In the genomic region with DNA sequence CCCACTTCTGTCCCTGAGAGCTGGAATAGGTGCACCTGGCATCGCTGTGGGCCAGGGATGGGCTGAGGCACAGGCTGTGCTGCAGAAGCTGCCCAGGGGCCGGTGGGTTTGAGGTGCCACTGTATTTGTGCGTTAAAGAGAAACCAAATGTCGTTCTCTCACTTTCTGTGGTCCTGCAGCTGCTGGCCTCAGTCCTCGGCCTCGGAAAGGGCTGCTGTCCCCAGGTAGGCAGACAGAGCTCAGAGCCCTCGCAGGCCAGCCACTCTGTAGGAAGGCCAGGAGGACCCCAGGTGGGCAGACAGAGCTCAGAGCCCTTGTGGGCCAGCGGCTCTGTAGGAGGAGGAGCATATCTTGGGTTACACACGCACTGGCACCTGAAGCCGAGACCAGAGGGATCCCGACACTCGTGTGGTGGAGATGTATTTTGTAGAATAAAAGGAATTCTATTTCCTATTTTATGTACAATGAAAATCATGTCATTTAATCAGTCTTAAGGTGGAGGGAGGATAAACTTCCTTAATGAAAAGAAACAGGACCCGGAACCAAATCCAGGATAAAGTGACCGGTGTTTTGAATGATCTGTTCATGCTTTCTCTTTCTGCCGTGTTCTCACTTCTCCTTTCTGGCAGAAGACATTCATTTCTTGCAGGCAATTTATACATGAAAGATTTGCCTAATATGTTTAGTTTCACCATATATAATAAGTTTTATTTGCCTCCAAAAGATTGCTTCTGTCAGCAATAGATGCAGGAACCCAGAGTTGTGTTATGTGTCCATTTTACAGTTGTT, we compare ENCODE assay signal across 8 cellular contexts. TPM values are rescaled to one million over a fixed set of nuclear protein-coding genes. Genes with fewer than 3 reads are reported as not detected.
DNase-seq lines count a peak whose midpoint lies in the region; ATAC-seq and TF ChIP-seq lines count a peak whose summit lies in the region.

No MANE protein-coding gene starts in this region.

- intact Hi-C loops in breast epithelium (cut with DNase I; ENCODE audit: low total_unique reads), result no loop called here
- intact Hi-C loops in psoas muscle (cut with DNase I), result loop anchor here in 1 of 2 donors (5.0 kb wide), 1 partner anchor 35 kb away; no protein-coding TSS in a partner anchor
- intact Hi-C loops in PC-9 (cut with micrococcal nuclease; ENCODE audit: unreplicated experiment), result loop anchor here (5.0 kb wide), 1 partner anchor 55 kb away; a partner anchor contains a TSS

- POLR2A ChIA-PET in PC-9 (lab: Charles Lee; ENCODE audit: unreplicated experiment), result no interaction called here

- no peaks in the 10 kb centered on the region for H3K36me3 Mint-ChIP-seq in activated T-cell treated with anti-CD3 and anti-CD28 coated beads, Interleukin-2, amount 50 U/mL, for 24 hours (ENCODE audit: low read depth)

- peaks cover 16% of the 10 kb centered on the region for H3K4me1 Mint-ChIP-seq in activated T-cell treated with anti-CD3 and anti-CD28 coated beads, Interleukin-2, amount 50 U/mL, for 24 hours (ENCODE audit: low read depth)

- no peak for TF ChIP-seq POLR2A in breast epithelium (IDR thresholded peaks at IDR 0.05)

- H3K4me1 ChIP-seq in breast epithelium, result peaks cover 7 to 9% of the 10 kb centered on the region in 2 donors
- peaks cover 23% of the 10 kb centered on the region for H3K4me1 ChIP-seq in psoas muscle
- H3K4me1 ChIP-seq in PC-9 (replicated peaks; ENCODE audit: insufficient read depth), result no peaks in the 10 kb centered on the region

- CTCF ChIA-PET in PC-9 (lab: Charles Lee), result no interaction called here

- H3K4me3 ChIP-seq in breast epithelium (peak overlapping the region; percentile 21 to 60 (median 35)), psoas muscle (peak overlapping the region; percentile 41), PC-9 (no peak overlapping the region)

- H3K27ac ChIP-seq in breast epithelium (peak overlapping the region; percentile 81 to 90), psoas muscle (peak overlapping the region; percentile 27), PC-9 (no peak overlapping the region)

- 68 to 79% (median 71%) methylated on average over 15 of the region's 15 CpGs for WGBS in psoas muscle, 3 donors

- H3K36me3 ChIP-seq in breast epithelium, result no peaks in the 10 kb centered on the region
- no peaks in the 10 kb centered on the region for H3K36me3 ChIP-seq in psoas muscle (ENCODE audit: insufficient read depth in 1 of 2, low read depth in 1 of 2)
- H3K36me3 ChIP-seq in PC-9 (ENCODE audit: low read depth), result no peaks in the 10 kb centered on the region

- no peaks in the 10 kb centered on the region for H3K9me3 Mint-ChIP-seq in activated T-cell treated with anti-CD3 and anti-CD28 coated beads, Interleukin-2, amount 50 U/mL, for 24 hours

- no TSS peak for BruUV-seq in PC-9 (replicated peaks; lab: Mats Ljungman, UMichigan)

- no peak overlapping the region for H3K4me2 ChIP-seq in PC-9

- ATAC-seq in GM19324 (IDR thresholded peaks at IDR 0.05; ENCODE audit: low FRiP score, unreplicated experiment) (peak; percentile 45), HG03342 (IDR thresholded peaks at IDR 0.05; ENCODE audit: unreplicated experiment) (peak; percentile 57), psoas muscle (no peak)

- no peaks in the 10 kb centered on the region for H4K20me1 ChIP-seq in PC-9 (ENCODE audit: insufficient read depth)

- DNase-seq in breast epithelium (ENCODE audit: low spot score in 2 of 2), result no peak
- no peak for DNase-seq in psoas muscle
- no peak for DNase-seq in cerebellar cortex (ENCODE audit: low spot score)
- DNase-seq in activated T-cell treated with anti-CD3 and anti-CD28 coated beads, Interleukin-2, amount 50 U/mL, for 24 hours, result no peak
- no peak for DNase-seq in cortex of kidney (lab: John Stamatoyannopoulos, UW)
- no peak for DNase-seq in PC-9

- no peaks in the 10 kb centered on the region for H3K9me2 ChIP-seq in PC-9 (ENCODE audit: insufficient read depth)

- no peak overlapping the region for H3K27ac Mint-ChIP-seq in activated T-cell treated with anti-CD3 and anti-CD28 coated beads, Interleukin-2, amount 50 U/mL, for 24 hours

- no peak overlapping the region for H2AFZ ChIP-seq in PC-9

- H3K4me3 Mint-ChIP-seq in activated T-cell treated with anti-CD3 and anti-CD28 coated beads, Interleukin-2, amount 50 U/mL, for 24 hours, result no peak overlapping the region

- peaks cover 5% of the 10 kb centered on the region for H3K27me3 Mint-ChIP-seq in activated T-cell treated with anti-CD3 and anti-CD28 coated beads, Interleukin-2, amount 50 U/mL, for 24 hours

- no peaks in the 10 kb centered on the region for H3K27me3 ChIP-seq in breast epithelium
- H3K27me3 ChIP-seq in psoas muscle (ENCODE audit: insufficient read depth in 3 of 3, low read length in 2 of 3), result no peaks in the 10 kb centered on the region
- no peaks in the 10 kb centered on the region for H3K27me3 ChIP-seq in PC-9 (ENCODE audit: insufficient read depth, low read depth)

- H3F3A ChIP-seq in PC-9 (ENCODE audit: insufficient read depth, low read depth), result no peaks in the 10 kb centered on the region

- H3K79me2 ChIP-seq in PC-9 (ENCODE audit: low read depth), result no peaks in the 10 kb centered on the region

- H3K9me3 ChIP-seq in breast epithelium (no peaks in the 10 kb centered on the region), psoas muscle (no peaks in the 10 kb centered on the region), PC-9 (ENCODE audit: insufficient read depth, low read depth) (no peaks in the 10 kb centered on the region)

- TF ChIP-seq CTCF in breast epithelium (IDR thresholded peaks at IDR 0.05) (no peak), psoas muscle (IDR thresholded peaks at IDR 0.05) (no peak), PC-9 (conservative IDR thresholded peaks at IDR 0.05) (no peak)

RNA-seq across cellular contexts. Expression of a gene that starts 54.4 kb away (rescaled TPM):
- total RNA-seq in breast epithelium, result 1 to 10 TPM in 1 of 3 donors, under 1 TPM in 1, not detected in 1; 0.59 to 1.3 TPM
- 1 to 10 TPM in 1 of 4 donors, under 1 TPM in 2, not detected in 1; 0.32 to 1.2 (median 0.46) TPM for total RNA-seq in psoas muscle
- polyA plus RNA-seq in psoas muscle, result under 1 TPM; 0.09 to 0.63 (median 0.26) TPM
- 1.3 and 1.5 TPM in 2 replicates for total RNA-seq in PC-9 (2021)

Comparison
In these comparisons a context has a peak if more than half of its experiments do, and no peak if none do; other contexts are left out.
1. ATAC-seq: peak in GM19324 (single experiment) and HG03342 (single experiment); none in psoas muscle (0 of 4).